Comparison of ENCODE assay signal across 13 cellular contexts in the genomic region with DNA sequence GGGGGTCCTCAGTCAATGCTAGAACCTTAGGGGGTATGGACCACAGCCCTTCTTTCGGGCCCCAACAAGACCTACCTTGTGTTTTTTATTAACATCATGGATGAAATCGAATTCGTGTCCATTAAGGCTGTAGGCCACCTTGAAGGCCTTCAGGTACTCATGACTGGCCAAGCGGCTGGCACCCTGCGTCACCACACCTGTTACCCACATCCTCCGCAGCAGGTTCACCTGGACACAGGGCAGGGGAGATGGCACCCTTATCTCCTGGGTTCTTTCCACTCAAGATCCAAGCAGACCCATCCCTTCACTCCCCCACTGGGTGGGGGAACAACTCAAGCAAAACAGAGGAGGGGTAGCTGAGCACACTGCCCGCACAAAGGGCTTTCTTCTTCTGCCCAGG.
"Had no signal": no experiment of that assay in that cellular context is flagged by ENCODE, and none has a peak within 500 bp of the region (broad histone marks: within the 10 kb centered on the region; RNA-seq: fewer than 3 reads in every experiment).

No MANE protein-coding gene starts in this region.

- H3K36me3 ChIP-seq: neural progenitor cell, ovary had no signal

- H3K9me3 ChIP-seq: ovary had no signal

- H3K27ac ChIP-seq: epithelial cell of prostate, neural progenitor cell, ovary, WERI-Rb-1 had no signal

- H3K36me3 Mint-ChIP-seq: stimulated activated naive B cell treated with anti-CD40 and anti-IgM and Interleukin-4, amounts not matched to agents 10 μg/mL and 1 μg/mL and 100 μg/mL, for 72 hours had no signal

- H3K27me3 Mint-ChIP-seq: brain; stimulated activated naive B cell treated with anti-CD40 and anti-IgM and Interleukin-4, amounts not matched to agents 10 μg/mL and 1 μg/mL and 100 μg/mL, for 72 hours had no signal

- H3K27me3 ChIP-seq: neural progenitor cell, ovary had no signal

- DNase-seq: activated CD4-positive, alpha-beta T cell treated with anti-CD3 and anti-CD28 coated beads, Interleukin-2, amount 50 U/mL, for 48 hours; activated naive CD4-positive, alpha-beta T cell treated with Interleukin-2 at 50 U/mL for 16 hours; caudate nucleus; endodermal cell; foreskin melanocyte; ovary; stimulated activated naive B cell treated with anti-CD40 and anti-IgM and Interleukin-4, amounts not matched to agents 10 μg/mL and 1 μg/mL and 100 μg/mL, for 72 hours; T-helper 2 cell; WERI-Rb-1 had no signal

- H3K9me3 Mint-ChIP-seq: endodermal cell; memory B cell; neural progenitor cell; stimulated activated naive B cell treated with anti-CD40 and anti-IgM and Interleukin-4, amounts not matched to agents 10 μg/mL and 1 μg/mL and 100 μg/mL, for 72 hours had no signal

- ATAC-seq: stimulated activated naive B cell treated with anti-CD40 and anti-IgM and Interleukin-4, amounts not matched to agents 10 μg/mL and 1 μg/mL and 100 μg/mL, for 72 hours had no signal

- H3K4me3 Mint-ChIP-seq: brain; endodermal cell; memory B cell; neural progenitor cell; stimulated activated naive B cell treated with anti-CD40 and anti-IgM and Interleukin-4, amounts not matched to agents 10 μg/mL and 1 μg/mL and 100 μg/mL, for 72 hours had no signal

- H3K27ac Mint-ChIP-seq: endodermal cell; memory B cell; neural progenitor cell; stimulated activated naive B cell treated with anti-CD40 and anti-IgM and Interleukin-4, amounts not matched to agents 10 μg/mL and 1 μg/mL and 100 μg/mL, for 72 hours had no signal

- H3K4me3 ChIP-seq: neural progenitor cell, ovary had no signal
